8 cellular contexts compared by ENCODE assay signal in the genomic region with DNA sequence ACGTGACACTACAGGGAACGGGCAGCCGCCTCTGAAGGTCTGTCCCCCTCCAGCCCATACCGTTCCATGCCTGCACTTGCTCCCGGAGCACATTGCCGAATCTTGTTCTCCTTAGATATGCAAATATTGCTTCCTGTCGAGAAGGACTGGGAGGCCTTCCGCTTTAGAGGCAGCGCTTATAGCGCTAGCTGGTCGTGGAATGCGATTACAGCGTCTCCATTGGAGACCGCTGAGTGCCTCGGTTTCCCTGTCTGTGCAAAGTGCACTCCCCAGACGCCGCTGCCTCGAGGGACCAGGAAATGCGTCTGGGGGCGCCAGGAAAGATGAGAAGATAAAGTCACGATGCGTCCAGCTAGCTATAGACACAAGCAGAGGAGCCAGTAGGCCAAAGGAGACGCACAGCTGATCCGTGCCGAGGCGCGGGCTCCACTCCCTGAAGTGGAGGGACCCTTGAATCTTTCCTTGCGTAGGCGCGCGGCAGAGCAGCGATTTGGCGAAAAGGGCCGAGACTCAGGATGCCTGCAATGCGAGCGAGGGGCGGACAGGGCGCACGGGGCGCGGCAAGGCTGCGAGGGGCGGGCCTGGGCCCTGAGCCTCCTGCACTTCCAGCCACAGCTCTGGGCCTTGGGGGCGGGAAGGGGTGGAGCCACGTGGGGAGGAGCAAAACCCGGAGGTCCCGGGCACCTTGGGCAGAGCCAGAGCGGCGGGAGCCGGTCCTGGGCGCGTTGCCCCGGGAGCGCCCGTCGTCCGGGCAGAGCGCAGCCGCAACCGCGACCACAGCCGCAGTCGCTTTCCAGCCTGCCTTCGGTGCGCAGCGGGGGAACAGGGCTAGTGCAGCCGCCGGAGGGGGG. TPM values are rescaled to one million over a fixed set of nuclear protein-coding genes. Genes with fewer than 3 reads are reported as not detected.
DNase-seq lines count a peak whose midpoint lies in the region; ATAC-seq, FAIRE-seq and TF ChIP-seq lines count a peak whose summit lies in the region.

A gene (plus strand): TSS at position 692 of the 851 bp plus-strand sequence. CDS start 261 bp downstream, outside the sequence.

- 35 to 44% methylated on average over 58 to 68 of the region's 68 CpGs for WGBS in pancreas, 2 donors

- H3K9me3 Mint-ChIP-seq in activated B cell treated with CpG ODN at 0.5 μM for 24 hours (no peaks in the 10 kb centered on the region), glutamatergic neuron (ENCODE audit: unreplicated experiment) (peaks cover 2% of the 10 kb centered on the region)

- TF ChIP-seq CTCF in activated B cell treated with CpG ODN at 0.5 μM for 24 hours (IDR thresholded peaks at IDR 0.05), result no peak
- no peak for TF ChIP-seq CTCF in glutamatergic neuron (IDR thresholded peaks at IDR 0.05; ENCODE audit: partially characterized antibody, unreplicated experiment)
- no peak for TF ChIP-seq CTCF in pancreas (IDR thresholded peaks at IDR 0.05)

- H3K27ac Mint-ChIP-seq in activated B cell treated with CpG ODN at 0.5 μM for 24 hours, result no peak within 1 kb of the TSS
- H3K27ac Mint-ChIP-seq in glutamatergic neuron (ENCODE audit: unreplicated experiment), result no peak within 1 kb of the TSS

- H3K9me3 ChIP-seq in HUES6 (ENCODE audit: control insufficient read depth, insufficient read depth, low read depth, low read length), result peaks cover 7% of the 10 kb centered on the region; the same call in 1 of the 2 replicates
- H3K9me3 ChIP-seq in pancreas, result peaks cover 0 to 5% (median 0%) of the 10 kb centered on the region in 4 donors

- peaks cover 75% of the 10 kb centered on the region for H3K27me3 ChIP-seq in HUES6 (ENCODE audit: control insufficient read depth, insufficient read depth, low read length)
- H3K27me3 ChIP-seq in pancreas, result peaks cover 0 to 8% (median 2%) of the 10 kb centered on the region in 4 donors

- H3K4me1 ChIP-seq in HUES6 (ENCODE audit: control insufficient read depth, insufficient read depth, low read length) (peaks cover 32% of the 10 kb centered on the region), pancreas (peaks cover 12 to 33% (median 21%) of the 10 kb centered on the region in 3 donors)

- H3K36me3 ChIP-seq in HUES6 (ENCODE audit: control insufficient read depth, insufficient read depth, low read length), result no peaks in the 10 kb centered on the region
- no peaks in the 10 kb centered on the region for H3K36me3 ChIP-seq in pancreas

- DNase-seq in EL (peak; percentile 79), activated B cell treated with CpG ODN at 0.5 μM for 24 hours (no peak), glutamatergic neuron (peak; percentile 78), pancreas (peak; percentile 19 to 81 (median 46)), SKM-1 (lab: John Stamatoyannopoulos, UW; ENCODE audit: unreplicated experiment) (no peak)

- ATAC-seq in activated B cell treated with CpG ODN at 0.5 μM for 24 hours (ENCODE audit: low read depth) (no peak), pancreas (peak; percentile 19 to 74 (median 66)), HG03520 (IDR thresholded peaks at IDR 0.05; ENCODE audit: unreplicated experiment) (no peak), HG02571 (IDR thresholded peaks at IDR 0.05; ENCODE audit: unreplicated experiment) (no peak)

- no peaks in the 10 kb centered on the region for H3K36me3 Mint-ChIP-seq in activated B cell treated with CpG ODN at 0.5 μM for 24 hours (ENCODE audit: low read depth)
- H3K36me3 Mint-ChIP-seq in glutamatergic neuron (ENCODE audit: unreplicated experiment), result peaks cover 4% of the 10 kb centered on the region

- H3K4me3 Mint-ChIP-seq in activated B cell treated with CpG ODN at 0.5 μM for 24 hours (peak within 1 kb of the TSS; percentile 41), glutamatergic neuron (ENCODE audit: unreplicated experiment) (peak within 1 kb of the TSS; percentile 89)

- peak within 1 kb of the TSS; percentile 57 for H3K9ac ChIP-seq in HUES6 (ENCODE audit: low read length)

- H3K4me3 ChIP-seq in HUES6 (ENCODE audit: low read depth, low read length) (peak within 1 kb of the TSS; percentile 68), pancreas (peak within 1 kb of the TSS in 2 of 4 donors; percentile 8 to 21)

- peaks cover 37% of the 10 kb centered on the region for H3K27me3 Mint-ChIP-seq in activated B cell treated with CpG ODN at 0.5 μM for 24 hours
- H3K27me3 Mint-ChIP-seq in glutamatergic neuron (ENCODE audit: unreplicated experiment), result peaks cover 16% of the 10 kb centered on the region

- peaks cover 4% of the 10 kb centered on the region for H3K4me1 Mint-ChIP-seq in activated B cell treated with CpG ODN at 0.5 μM for 24 hours
- H3K4me1 Mint-ChIP-seq in glutamatergic neuron (ENCODE audit: low read depth, unreplicated experiment), result peaks cover 4% of the 10 kb centered on the region

- POLR2A ChIA-PET in activated B cell treated with CpG ODN at 0.5 μM for 24 hours (lab: Charles Lee), result no interaction called here

- CTCF ChIA-PET in activated B cell treated with CpG ODN at 0.5 μM for 24 hours (lab: Charles Lee), result no interaction called here

- FAIRE-seq in pancreas (lab: Jason Lieb, UNC), result no peak

- intact Hi-C loops in activated B cell treated with CpG ODN at 0.5 μM for 24 hours (cut with micrococcal nuclease), result no loop called here
- intact Hi-C loops in pancreas (cut with DNase I), result no loop called here

- no peak within 1 kb of the TSS for H3K27ac ChIP-seq in HUES6 (ENCODE audit: low read depth, low read length)
- H3K27ac ChIP-seq in pancreas, result no peak within 1 kb of the TSS

RNA-seq across cellular contexts. Expression of the gene that starts here (rescaled TPM):
- not detected in 2 replicates for total RNA-seq in activated B cell treated with CpG ODN at 0.5 μM for 24 hours
- not detected for total RNA-seq in glutamatergic neuron (ENCODE audit: unreplicated experiment)
- total RNA-seq in pancreas, result under 1 TPM in 2 of 6 donors, not detected in 4; 0.06 to 0.41 TPM
- polyA plus RNA-seq in pancreas, result under 1 TPM; 0.11 to 0.40 TPM

Comparison
In these comparisons a context has a peak if more than half of its experiments do, and no peak if none do; other contexts are left out.
1. Peak in DNase-seq in glutamatergic neuron; RNA of the gene not detected or under 1 TPM.
2. Peak in DNase-seq and ATAC-seq in pancreas; RNA of the gene not detected or under 1 TPM.